Comparison of ENCODE assay signal across 9 cellular contexts in genomic region chr22:41971431-41971830, GRCh38. TPM values are rescaled to one million over a fixed set of nuclear protein-coding genes. Genes with fewer than 3 reads are reported as not detected.
"Had no signal": no experiment of that assay in that cellular context is flagged by ENCODE, and none has a peak within 500 bp of the region (broad histone marks: within the 10 kb centered on the region; RNA-seq: fewer than 3 reads in every experiment).

No MANE protein-coding gene starts in this region.

- ATAC-seq: GM12878 had no signal

- H3K4me3 ChIP-seq: GM12878 had no signal

- FAIRE-seq: G401.6, GM12878, GM12891, GM12892, GM18507, GM19239 had no signal

- DNase-seq: GDM1, GF-D8 had no signal

RNA-seq across cellular contexts. Expression of gene WBP2NL, which starts 27.2 kb away (rescaled TPM):
- total RNA-seq: G401 had no signal
